In genomic region chr2:62344472-62344871, GRCh38 we compare ENCODE assay signal across 9 cellular contexts.
DNase-seq lines count a peak whose midpoint lies in the region; ATAC-seq lines count a peak whose summit lies in the region.
"Had no signal": no experiment of that assay in that cellular context is flagged by ENCODE, and none has a peak within 500 bp of the region (broad histone marks: within the 10 kb centered on the region; RNA-seq: fewer than 3 reads in every experiment).

No MANE protein-coding gene starts in this region.

- no peaks in the 10 kb centered on the region for H3K36me3 Mint-ChIP-seq in memory B cell

- no peak overlapping the region for H3K27ac Mint-ChIP-seq in memory B cell

- ATAC-seq in GM21825 (IDR thresholded peaks at IDR 0.05; ENCODE audit: unreplicated experiment) = peak; percentile 65
- peak; percentile 96 for ATAC-seq in memory B cell (ENCODE audit: low read depth)

- no peaks in the 10 kb centered on the region for H3K27me3 Mint-ChIP-seq in memory B cell

- no peak overlapping the region for H3K4me3 Mint-ChIP-seq in memory B cell

- H3K4me1 Mint-ChIP-seq in memory B cell = peaks cover 9% of the 10 kb centered on the region

- peak; percentile 3 for DNase-seq in DMS79 (lab: John Stamatoyannopoulos, UW)
- DNase-seq in DMS79 treated with DMSO at 0.1 percent for 48 hours (lab: John Stamatoyannopoulos, UW) = no peak
- peak; percentile 31 for DNase-seq in HPDE6-E6E7 (ENCODE audit: extremely low spot score)
- DNase-seq in memory B cell (ENCODE audit: low spot score in 2 of 2) = peak in 1 of 2 donors; percentile 20
- no peak for DNase-seq in SHP77 (lab: John Stamatoyannopoulos, UW)
- no peak for DNase-seq in activated CD4-positive, alpha-beta T cell treated with anti-CD3 and anti-CD28 coated beads for 1 hour
- DNase-seq in NCI-H1417 treated with DMSO at 0.1 percent for 48 hours (lab: John Stamatoyannopoulos, UW) = no peak
- DNase-seq: adrenal gland had no signal

- H3K9me3 Mint-ChIP-seq in memory B cell = no peaks in the 10 kb centered on the region

Comparison
In these comparisons a context has a peak if more than half of its experiments do, and no peak if none do; other contexts are left out.
1. DNase-seq: peak in DMS79 (single experiment) and HPDE6-E6E7 (single experiment); none in DMS79 treated with DMSO at 0.1 percent for 48 hours (single experiment), SHP77 (0 of 2), activated CD4-positive, alpha-beta T cell treated with anti-CD3 and anti-CD28 coated beads for 1 hour (single experiment) and NCI-H1417 treated with DMSO at 0.1 percent for 48 hours (single experiment).